Comparison of ENCODE assay signal across 8 cellular contexts in the genomic region with DNA sequence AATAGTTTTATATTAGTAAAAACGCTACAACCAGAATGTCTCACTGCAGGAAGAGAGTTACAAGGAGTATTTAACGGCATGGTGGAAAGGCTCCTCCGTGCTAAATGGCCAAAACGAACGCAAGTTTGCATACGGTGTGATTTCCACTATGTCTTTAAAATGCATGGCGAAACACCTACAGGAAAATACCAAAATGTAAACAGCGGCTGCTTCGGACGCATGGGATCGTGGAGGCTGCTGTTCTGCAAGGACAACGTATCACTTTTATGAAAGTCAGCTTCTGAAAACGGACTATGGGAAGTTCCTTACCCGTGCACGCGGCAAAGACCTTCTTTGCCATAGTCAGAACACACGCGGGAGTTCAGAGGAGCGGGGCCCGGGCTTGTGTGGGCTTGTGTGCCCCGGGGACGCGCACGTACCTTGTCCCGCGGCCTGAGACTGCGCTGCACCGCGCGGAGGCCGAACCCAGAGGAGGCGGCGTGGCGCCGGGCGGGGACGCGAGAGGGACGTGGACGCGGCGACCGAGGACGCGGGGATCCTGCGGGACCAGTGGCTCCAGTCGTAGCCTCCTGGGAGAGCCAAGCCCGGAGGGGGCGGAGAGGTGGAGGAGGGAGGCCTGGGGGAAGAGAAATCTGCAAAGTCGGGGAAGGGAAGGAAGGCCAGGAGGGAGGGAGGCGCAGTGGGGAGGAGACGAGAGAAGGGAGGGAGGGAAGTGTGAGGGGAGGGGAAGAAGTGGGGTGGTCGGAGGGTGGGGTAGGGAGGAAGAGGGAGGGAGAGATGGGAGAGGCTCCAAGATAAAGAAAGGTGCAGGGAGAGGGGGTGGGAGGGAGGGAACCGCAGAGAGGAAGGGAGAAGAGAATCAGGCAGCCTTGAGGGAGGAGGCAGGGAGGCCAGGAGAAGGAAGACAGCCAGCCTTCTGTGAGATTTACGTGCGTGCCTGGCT. TPM values are rescaled to one million over a fixed set of nuclear protein-coding genes. Genes with fewer than 3 reads are reported as not detected.
DNase-seq lines count a peak whose midpoint lies in the region; ATAC-seq and TF ChIP-seq lines count a peak whose summit lies in the region.

A gene (minus strand): TSS at position 697 of the 943 bp plus-strand sequence. CDS start 17,140 bp downstream, outside the sequence.

- TF ChIP-seq CTCF in CD14-positive monocyte (IDR thresholded peaks at IDR 0.05) = no peak
- no peak for TF ChIP-seq CTCF in gastroesophageal sphincter (IDR thresholded peaks at IDR 0.05)
- no peak for TF ChIP-seq CTCF in neural cell (IDR thresholded peaks at IDR 0.05; ENCODE audit: poor library complexity, severe bottlenecking)
- no peak for TF ChIP-seq CTCF in WERI-Rb-1 (IDR thresholded peaks at IDR 0.05; ENCODE audit: low read depth, low read length)

- TF ChIP-seq POLR2A in gastroesophageal sphincter (IDR thresholded peaks at IDR 0.05) = no peak

- H3F3A ChIP-seq in neural cell (ENCODE audit: insufficient read depth, low read length, poor library complexity, severe bottlenecking) = no peaks in the 10 kb centered on the region

- H3K27ac ChIP-seq in gastroesophageal sphincter = peak within 1 kb of the TSS in 3 of 4 donors; percentile 83 to 87 (median 86)
- H3K27ac ChIP-seq in neural cell (ENCODE audit: low read length) = no peak within 1 kb of the TSS
- no peak within 1 kb of the TSS for H3K27ac ChIP-seq in WERI-Rb-1

- H3K27ac Mint-ChIP-seq in CD14-positive monocyte = peak within 1 kb of the TSS in 1 of 7 donors; percentile 18

- H3K79me2 ChIP-seq in neural cell (replicated peaks; ENCODE audit: insufficient read depth, low read length) = no peaks in the 10 kb centered on the region

- no peaks in the 10 kb centered on the region for H3K27me3 ChIP-seq in gastroesophageal sphincter
- H3K27me3 ChIP-seq in neural cell (ENCODE audit: insufficient read depth, low read depth, low read length) = peaks cover 6% of the 10 kb centered on the region
- H3K27me3 ChIP-seq in WERI-Rb-1 (ENCODE audit: insufficient read depth, low read depth, severe bottlenecking) = no peaks in the 10 kb centered on the region

- no peaks in the 10 kb centered on the region for H3K9me3 ChIP-seq in gastroesophageal sphincter
- H3K9me3 ChIP-seq in neural cell (ENCODE audit: low read length) = no peaks in the 10 kb centered on the region
- H3K9me3 ChIP-seq in WERI-Rb-1 (ENCODE audit: severe bottlenecking) = no peaks in the 10 kb centered on the region

- intact Hi-C loops in CD14-positive monocyte (cut with micrococcal nuclease) = no loop called here

- no peaks in the 10 kb centered on the region for H3K36me3 ChIP-seq in gastroesophageal sphincter
- H3K36me3 ChIP-seq in neural cell (ENCODE audit: insufficient read depth, low read length) = no peaks in the 10 kb centered on the region
- H3K36me3 ChIP-seq in WERI-Rb-1 = no peaks in the 10 kb centered on the region

- H3K4me3 Mint-ChIP-seq in CD14-positive monocyte = peak within 1 kb of the TSS; percentile 83 to 92

- TF ChIP-seq RAD21 in neural cell (conservative IDR thresholded peaks at IDR 0.05) = no peak

- H2AFZ ChIP-seq in neural cell (ENCODE audit: low read depth, low read length) = peak within 1 kb of the TSS; percentile 46

- 1 to 3% methylated on average over 5 to 30 of the region's 56 CpGs for WGBS in gastroesophageal sphincter (ENCODE audit: low coverage in 1 of 2), 2 donors

- H3K4me1 ChIP-seq in gastroesophageal sphincter = peaks cover 0 to 15% (median 0%) of the 10 kb centered on the region in 3 donors

- TF ChIP-seq EP300 in gastroesophageal sphincter (IDR thresholded peaks at IDR 0.05) (no peak), neural cell (conservative IDR thresholded peaks at IDR 0.05; ENCODE audit: poor library complexity, severe bottlenecking) (no peak)

- no peak for DNase-seq in CD14-positive monocyte (ENCODE audit: low spot score)
- peak; percentile 71 to 73 for DNase-seq in NCI-H446 (lab: John Stamatoyannopoulos, UW)
- DNase-seq in activated gamma-delta T cell (lab: John Stamatoyannopoulos, UW) = peak; percentile 10
- no peak for DNase-seq in WERI-Rb-1

- no peaks in the 10 kb centered on the region for H3K9me2 ChIP-seq in neural cell (ENCODE audit: insufficient read depth, low read length)

- H3K4me3 ChIP-seq in gastroesophageal sphincter (peak within 1 kb of the TSS; percentile 53 to 70), neural cell (ENCODE audit: low read length) (peak within 1 kb of the TSS; percentile 64), WERI-Rb-1 (ENCODE audit: low read depth, low read length) (no peak within 1 kb of the TSS)

- H3K9me3 Mint-ChIP-seq in CD14-positive monocyte = peaks cover 0 to 3% (median 0%) of the 10 kb centered on the region in 7 donors

- ATAC-seq in GM18873 (IDR thresholded peaks at IDR 0.05; ENCODE audit: low FRiP score, unreplicated experiment) (peak; percentile 53), HG03097 (IDR thresholded peaks at IDR 0.05; ENCODE audit: low FRiP score, unreplicated experiment) (peak; percentile 78), gastroesophageal sphincter (peak; percentile 77)

- no peaks in the 10 kb centered on the region for H4K20me1 ChIP-seq in neural cell (ENCODE audit: insufficient read depth)

- peaks cover 0 to 4% of the 10 kb centered on the region in 2 donors for H3K36me3 Mint-ChIP-seq in CD14-positive monocyte

- peaks cover 2 to 18% (median 17%) of the 10 kb centered on the region in 3 donors for H3K27me3 Mint-ChIP-seq in CD14-positive monocyte (ENCODE audit: low read depth in 3 of 3)

- H3K4me2 ChIP-seq in neural cell (ENCODE audit: low read length) = no peak within 1 kb of the TSS

- H3K4me1 Mint-ChIP-seq in CD14-positive monocyte = peaks cover 24% of the 10 kb centered on the region

- H3K9ac ChIP-seq in neural cell (ENCODE audit: low read length) = peak within 1 kb of the TSS; percentile 50

TF ChIP-seq in neural cell, 6 proteins besides CTCF, POLR2A, EP300 and RAD21:
- TF ChIP-seq SMC3 (conservative IDR thresholded peaks at IDR 0.05; ENCODE audit: poor library complexity) (no peak), POLR2AphosphoS5 (IDR thresholded peaks at IDR 0.05) (no peak), TAF1 (IDR thresholded peaks at IDR 0.05; ENCODE audit: low read depth) (no peak), EZH2 (IDR thresholded peaks at IDR 0.05; ENCODE audit: borderline replicate concordance, insufficient read depth, low read length, poor library complexity, severe bottlenecking) (no peak), MXI1 (conservative IDR thresholded peaks at IDR 0.05; ENCODE audit: poor library complexity, severe bottlenecking) (no peak)
- TF ChIP-seq, protein P1, sequence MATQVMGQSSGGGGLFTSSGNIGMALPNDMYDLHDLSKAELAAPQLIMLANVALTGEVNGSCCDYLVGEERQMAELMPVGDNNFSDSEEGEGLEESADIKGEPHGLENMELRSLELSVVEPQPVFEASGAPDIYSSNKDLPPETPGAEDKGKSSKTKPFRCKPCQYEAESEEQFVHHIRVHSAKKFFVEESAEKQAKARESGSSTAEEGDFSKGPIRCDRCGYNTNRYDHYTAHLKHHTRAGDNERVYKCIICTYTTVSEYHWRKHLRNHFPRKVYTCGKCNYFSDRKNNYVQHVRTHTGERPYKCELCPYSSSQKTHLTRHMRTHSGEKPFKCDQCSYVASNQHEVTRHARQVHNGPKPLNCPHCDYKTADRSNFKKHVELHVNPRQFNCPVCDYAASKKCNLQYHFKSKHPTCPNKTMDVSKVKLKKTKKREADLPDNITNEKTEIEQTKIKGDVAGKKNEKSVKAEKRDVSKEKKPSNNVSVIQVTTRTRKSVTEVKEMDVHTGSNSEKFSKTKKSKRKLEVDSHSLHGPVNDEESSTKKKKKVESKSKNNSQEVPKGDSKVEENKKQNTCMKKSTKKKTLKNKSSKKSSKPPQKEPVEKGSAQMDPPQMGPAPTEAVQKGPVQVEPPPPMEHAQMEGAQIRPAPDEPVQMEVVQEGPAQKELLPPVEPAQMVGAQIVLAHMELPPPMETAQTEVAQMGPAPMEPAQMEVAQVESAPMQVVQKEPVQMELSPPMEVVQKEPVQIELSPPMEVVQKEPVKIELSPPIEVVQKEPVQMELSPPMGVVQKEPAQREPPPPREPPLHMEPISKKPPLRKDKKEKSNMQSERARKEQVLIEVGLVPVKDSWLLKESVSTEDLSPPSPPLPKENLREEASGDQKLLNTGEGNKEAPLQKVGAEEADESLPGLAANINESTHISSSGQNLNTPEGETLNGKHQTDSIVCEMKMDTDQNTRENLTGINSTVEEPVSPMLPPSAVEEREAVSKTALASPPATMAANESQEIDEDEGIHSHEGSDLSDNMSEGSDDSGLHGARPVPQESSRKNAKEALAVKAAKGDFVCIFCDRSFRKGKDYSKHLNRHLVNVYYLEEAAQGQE (IDR thresholded peaks at IDR 0.05; ENCODE audit: borderline replicate concordance) = no peak

RNA-seq across cellular contexts. Expression of the gene that starts here (rescaled TPM):
- polyA plus RNA-seq in CD14-positive monocyte (1 to 10 TPM in 1 of 2 donors, not detected in 1; 5.4 TPM), neural cell (0.58 and 1.1 TPM in 2 replicates)
- 1 to 10 TPM; 2.2 to 7.7 (median 4.4) TPM for total RNA-seq in gastroesophageal sphincter
- 1.4 and 2.9 TPM in 2 replicates for polyA minus RNA-seq in neural cell

Comparison
In these comparisons a context has a peak if more than half of its experiments do, and no peak if none do; other contexts are left out.
1. DNase-seq: peak in NCI-H446 (2 of 2) and activated gamma-delta T cell (single experiment); none in CD14-positive monocyte (single experiment) and WERI-Rb-1 (single experiment).
2. H3K27ac ChIP-seq: peak in gastroesophageal sphincter (3 of 4); none in neural cell (single experiment) and WERI-Rb-1 (single experiment).
3. Peak in every context shown above with its lines, with median percentiles within 50 percentile points of each other: ATAC-seq.